20 cellular contexts compared by ENCODE assay signal in the genomic region with DNA sequence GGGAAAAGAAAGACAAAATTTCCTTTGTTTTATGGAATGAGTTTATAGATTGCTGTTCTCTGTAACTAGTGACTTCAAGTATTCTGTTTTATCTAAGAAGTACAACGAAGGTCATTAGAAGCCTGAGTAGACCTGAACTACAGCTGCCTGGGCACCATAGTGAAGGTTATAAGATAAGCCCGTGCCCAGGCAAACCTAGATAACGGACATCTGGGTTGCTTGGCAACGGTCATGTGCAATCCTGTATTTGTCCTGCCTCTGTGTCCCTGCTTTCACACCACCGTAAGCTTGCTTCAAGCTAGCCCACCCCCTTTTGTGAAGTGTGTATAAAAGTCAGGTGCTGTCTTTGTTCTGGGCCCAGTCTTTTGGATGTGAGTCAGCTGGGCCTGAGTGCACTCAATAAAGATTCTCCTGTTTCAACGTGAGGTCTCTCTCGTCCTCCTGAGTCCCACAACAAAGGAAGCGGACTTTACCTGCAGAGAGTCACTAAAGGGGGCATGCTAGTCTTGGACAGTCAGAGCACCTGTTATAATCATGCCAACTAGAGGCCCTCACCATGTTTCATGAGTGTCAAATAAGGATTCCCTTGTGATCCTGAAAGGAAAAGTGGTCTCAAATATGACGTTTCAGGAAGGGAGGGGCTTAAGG. TPM values are rescaled to one million over a fixed set of nuclear protein-coding genes. Genes with fewer than 3 reads are reported as not detected.
DNase-seq lines count a peak whose midpoint lies in the region; TF ChIP-seq lines count a peak whose summit lies in the region.
"Had no signal": no experiment of that assay in that cellular context is flagged by ENCODE, and none has a peak within 500 bp of the region (broad histone marks: within the 10 kb centered on the region; RNA-seq: fewer than 3 reads in every experiment).

No MANE protein-coding gene starts in this region.

- H3K79me1 ChIP-seq in neuronal stem cell (ENCODE audit: low read depth, low read length) = no peaks in the 10 kb centered on the region

- TF ChIP-seq EP300 in sigmoid colon (IDR thresholded peaks at IDR 0.05) = no peak

- no peak overlapping the region for H3K14ac ChIP-seq in neuronal stem cell (ENCODE audit: low read length)

- H3K36me3 Mint-ChIP-seq in brain = no peaks in the 10 kb centered on the region
- H3K36me3 Mint-ChIP-seq: immature natural killer cell had no signal

- no peak overlapping the region for H3K27ac ChIP-seq in neuronal stem cell (replicated peaks; ENCODE audit: low read length)
- no peak overlapping the region for H3K27ac ChIP-seq in sigmoid colon
- H3K27ac ChIP-seq: BLaER1, upper lobe of right lung had no signal

- TF ChIP-seq CTCF in brain (conservative IDR thresholded peaks at IDR 0.05) (no peak), sigmoid colon (IDR thresholded peaks at IDR 0.05) (no peak)

- no peak overlapping the region for H3K4ac ChIP-seq in neuronal stem cell (ENCODE audit: low read length)

- no peak overlapping the region for H3K23ac ChIP-seq in neuronal stem cell (ENCODE audit: low read depth, low read length, poor library complexity)

- no peak overlapping the region for H3K9ac ChIP-seq in neuronal stem cell (ENCODE audit: low read depth, low read length, poor library complexity)
- H3K9ac ChIP-seq: BLaER1 had no signal

- H3K27ac Mint-ChIP-seq in brain = peak overlapping the region in 3 of 5 experiments; percentile 41 to 51 (median 48)
- H3K27ac Mint-ChIP-seq: activated CD8-positive, alpha-beta T cell treated with anti-CD3 and anti-CD28 coated beads for 36 hours had no signal

- H3K4me1 ChIP-seq in neuronal stem cell (ENCODE audit: control insufficient read depth in 2 of 2, insufficient read depth in 1 of 2, low read depth in 1 of 2, low read length in 2 of 2) (peaks cover 15 to 17% of the 10 kb centered on the region in 2 donors), sigmoid colon (peaks cover 0 to 27% (median 22%) of the 10 kb centered on the region in 4 donors)
- H3K4me1 ChIP-seq: BLaER1 had no signal

- no peak overlapping the region for H2BK120ac ChIP-seq in neuronal stem cell (ENCODE audit: low read depth, low read length)

- no peak overlapping the region for H2BK12ac ChIP-seq in neuronal stem cell (ENCODE audit: low read length)

- H3K27me3 ChIP-seq in neuronal stem cell (ENCODE audit: control insufficient read depth in 3 of 3, insufficient read depth in 3 of 3, low read depth in 1 of 3, low read length in 3 of 3) (peaks cover 0 to 7% (median 0%) of the 10 kb centered on the region in 3 experiments), sigmoid colon (no peaks in the 10 kb centered on the region)
- H3K27me3 ChIP-seq: BLaER1, upper lobe of right lung had no signal

- no peak overlapping the region for H2AK5ac ChIP-seq in neuronal stem cell (ENCODE audit: low read depth, low read length)

- WGBS in neuronal stem cell (ENCODE audit: extremely low coverage in 2 of 2, insufficient read length in 2 of 2, insufficient replicate concordance in 1 of 2), 2 donors = no CpG with 5 or more reads among the region's 9 CpGs
- WGBS in sigmoid colon, 2 donors = 46 to 65% methylated on average over 9 of the region's 9 CpGs

- peak; percentile 39 for DNase-seq in DMS79 treated with DMSO at 0.1 percent for 48 hours (lab: John Stamatoyannopoulos, UW)
- peak; percentile 63 for DNase-seq in NCI-H2029 treated with DMSO at 0.1 percent for 48 hours (lab: John Stamatoyannopoulos, UW)
- no peak for DNase-seq in neuronal stem cell (ENCODE audit: low spot score)
- DNase-seq in NCI-H2227 treated with DMSO at 0.1 percent for 48 hours (lab: John Stamatoyannopoulos, UW) = no peak
- no peak for DNase-seq in sigmoid colon
- no peak for DNase-seq in germinal center (ENCODE audit: low spot score)
- DNase-seq in AML-193 (lab: John Stamatoyannopoulos, UW) = no peak
- DNase-seq: activated CD8-positive, alpha-beta T cell treated with anti-CD3 and anti-CD28 coated beads for 36 hours; activated effector memory CD4-positive, alpha-beta T cell treated with anti-CD3 and anti-CD28 coated beads, Interleukin-2, amount 50 U/mL, for 16 hours; effector CD8-positive, alpha-beta T cell; foreskin melanocyte; HFFc6; immature natural killer cell; MM.1S; NCI-H524 treated with DMSO at 0.1 percent for 48 hours; T1000; upper lobe of right lung had no signal

- H3K36me3 ChIP-seq in neuronal stem cell (replicated peaks in 1 of 2; ENCODE audit: control insufficient read depth in 2 of 2, insufficient read depth in 2 of 2, low read length in 2 of 2) (no peaks in the 10 kb centered on the region), sigmoid colon (no peaks in the 10 kb centered on the region)
- H3K36me3 ChIP-seq: BLaER1, upper lobe of right lung had no signal

- no peak overlapping the region for H2BK15ac ChIP-seq in neuronal stem cell (ENCODE audit: low read length)

- peaks cover 51% of the 10 kb centered on the region for H3K4me1 Mint-ChIP-seq in brain
- H3K4me1 Mint-ChIP-seq: immature natural killer cell had no signal

- peaks cover 0 to 12% (median 3%) of the 10 kb centered on the region in 5 experiments for H3K9me3 Mint-ChIP-seq in brain
- H3K9me3 Mint-ChIP-seq: activated CD8-positive, alpha-beta T cell treated with anti-CD3 and anti-CD28 coated beads for 36 hours; HFFc6 had no signal

- intact Hi-C loops in sigmoid colon (cut with DNase I) = no loop called here

- no peak overlapping the region for H2BK5ac ChIP-seq in neuronal stem cell (ENCODE audit: low read length)

- no peaks in the 10 kb centered on the region for H3K27me3 Mint-ChIP-seq in brain

- H4K91ac ChIP-seq in neuronal stem cell (ENCODE audit: low read depth, low read length, poor library complexity) = no peak overlapping the region

- H3K4me3 Mint-ChIP-seq in brain = no peak overlapping the region
- H3K4me3 Mint-ChIP-seq: activated CD8-positive, alpha-beta T cell treated with anti-CD3 and anti-CD28 coated beads for 36 hours; HFFc6; immature natural killer cell had no signal

- no peak overlapping the region for H4K8ac ChIP-seq in neuronal stem cell (ENCODE audit: low read depth, low read length)

- no peak overlapping the region for H3K4me3 ChIP-seq in neuronal stem cell (ENCODE audit: low read length in 2 of 2)
- H3K4me3 ChIP-seq in sigmoid colon = no peak overlapping the region
- H3K4me3 ChIP-seq: BLaER1, GM12878, upper lobe of right lung had no signal

- H3K9me3 ChIP-seq in neuronal stem cell (replicated peaks in 1 of 2; ENCODE audit: control insufficient read depth in 2 of 2, insufficient read depth in 1 of 2, low read depth in 1 of 2, low read length in 2 of 2) = peaks cover 0 to 6% of the 10 kb centered on the region in 2 donors
- H3K9me3 ChIP-seq in sigmoid colon = no peaks in the 10 kb centered on the region
- H3K9me3 ChIP-seq: upper lobe of right lung had no signal

- H3K18ac ChIP-seq in neuronal stem cell (ENCODE audit: low read length) = no peak overlapping the region

- peak overlapping the region; percentile 40 for H2AFZ ChIP-seq in neuronal stem cell (ENCODE audit: low read length)

- no peak for TF ChIP-seq POLR2A in sigmoid colon (IDR thresholded peaks at IDR 0.05)

- H3K4me2 ChIP-seq in neuronal stem cell (ENCODE audit: insufficient read depth, low read length, poor library complexity, severe bottlenecking) = peak overlapping the region; percentile 26
- H3K4me2 ChIP-seq: BLaER1 had no signal

RNA-seq across cellular contexts. Expression of a gene that starts 22.7 kb away (rescaled TPM):
- 256 TPM for polyA plus RNA-seq in brain (ENCODE audit: insufficient read depth, low read depth, low replicate concordance)
- polyA plus RNA-seq in neuronal stem cell (2013, experiment 1 of 2) = 262 TPM
- polyA plus RNA-seq in neuronal stem cell (2013, experiment 2 of 2) = 267 TPM
- total RNA-seq in sigmoid colon = 100 to 1,000 TPM; 181 to 246 (median 227) TPM
- polyA plus RNA-seq in sigmoid colon = 100 to 1,000 TPM in 1 of 3 donors, 10 to 100 TPM in 2; 59.2 to 192 (median 62.5) TPM

Comparison
In these comparisons a context has a peak if more than half of its experiments do, and no peak if none do; other contexts are left out.
1. DNase-seq: peak in DMS79 treated with DMSO at 0.1 percent for 48 hours (single experiment) and NCI-H2029 treated with DMSO at 0.1 percent for 48 hours (single experiment); none in neuronal stem cell (single experiment), NCI-H2227 treated with DMSO at 0.1 percent for 48 hours (single experiment), sigmoid colon (single experiment), germinal center (single experiment) and AML-193 (0 of 2).